Comparison of ENCODE assay signal across 25 cellular contexts in genomic region chr3:48456466-48456865, GRCh38.
"Had no signal": no experiment of that assay in that cellular context is flagged by ENCODE, and none has a peak within 500 bp of the region (broad histone marks: within the 10 kb centered on the region; RNA-seq: fewer than 3 reads in every experiment).

No MANE protein-coding gene starts in this region.

- H3K4me1 ChIP-seq: colonic mucosa, SJSA1 had no signal

- H3K27ac ChIP-seq: colonic mucosa, SJSA1 had no signal

- H3K9me3 ChIP-seq: colonic mucosa, SJSA1 had no signal

- H3K27me3 ChIP-seq: colonic mucosa, SJSA1 had no signal

- H3K4me3 ChIP-seq: colonic mucosa, K562, SJSA1 had no signal

- ATAC-seq: activated T-cell treated with anti-CD3 and anti-CD28 coated beads, Interleukin-2, amount 50 U/mL, for 4 hours; K562; PC-3; SK-N-SH treated with all-trans-retinoic acid at 6 μM for 48 hours; WTC11 had no signal

- DNase-seq: activated CD4-positive, alpha-beta T cell treated with anti-CD3 and anti-CD28 coated beads for 48 hours; activated CD4-positive, alpha-beta T cell treated with anti-CD3 and anti-CD28 coated beads, Interleukin-2, amount 50 U/mL, for 4 hours; activated CD4-positive, CD25-positive, alpha-beta regulatory T cell treated with anti-CD3 and anti-CD28 coated beads, Interleukin-2, amount 50 U/mL, for 72 hours; activated CD8-positive, alpha-beta memory T cell treated with anti-CD3 and anti-CD28 coated beads for 24 hours; activated naive CD4-positive, alpha-beta T cell treated with Interleukin-2 at 50 U/mL for 16 hours; activated naive CD8-positive, alpha-beta T cell treated with anti-CD3 and anti-CD28 coated beads for 36 hours; activated T-cell treated with anti-CD3 and anti-CD28 coated beads, Interleukin-2, amount 50 U/mL, for 4 hours; anterior cingulate cortex; colonic mucosa; Karpas-422; NCI-H1092; NCI-H1436; NCI-H187 treated with DMSO at 0.1 percent for 48 hours; NCI-H2081 treated with DMSO at 0.1 percent for 48 hours; NCI-H2171; NCI-H345; NCI-H510A; NCI-H526 treated with DMSO at 0.1 percent for 48 hours; SHP77; SW 1271 had no signal
